In the genomic region with DNA sequence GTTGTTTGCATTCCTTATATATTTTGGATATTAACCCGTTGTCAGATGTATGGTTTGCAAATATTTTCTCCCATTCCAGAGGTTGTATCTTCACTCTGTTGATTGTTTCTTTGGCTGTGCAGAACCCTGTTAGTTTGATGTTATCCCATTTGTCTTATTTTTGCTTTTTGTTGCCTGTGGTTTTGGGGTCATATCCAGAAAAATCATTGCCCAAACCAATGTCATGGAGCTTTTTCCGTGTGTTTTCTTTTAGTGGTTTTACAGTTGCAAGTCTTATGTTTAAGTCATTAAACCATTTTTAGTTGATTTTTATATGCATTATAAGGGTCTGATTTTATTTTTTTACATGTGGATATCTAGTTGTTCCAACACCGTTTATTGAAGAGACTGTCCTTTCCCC, we compare ENCODE assay signal across 19 cellular contexts.
"Had no signal": no experiment of that assay in that cellular context is flagged by ENCODE, and none has a peak within 500 bp of the region (broad histone marks: within the 10 kb centered on the region; RNA-seq: fewer than 3 reads in every experiment).

No MANE protein-coding gene starts in this region.

- H3K27me3 ChIP-seq: gastroesophageal sphincter, heart left ventricle, left lung, suprapubic skin, transverse colon, uterus had no signal

- ATAC-seq: effector memory CD8-positive, alpha-beta T cell; gastroesophageal sphincter; heart left ventricle; left lung; stimulated activated naive CD8-positive, alpha-beta T cell treated with anti-CD3 and anti-CD28 coated beads, Interleukin-15, Interleukin-2, amounts not matched to agents 100 U/mL and 50 U/mL, for 24 hours had no signal

- H3K4me3 Mint-ChIP-seq: dendritic cell treated with granulocyte-macrophage colony-stimulating factor and Interleukin-4, amounts not matched to agents 40 ng/mL and 50 ng/mL, for 4 days; effector memory CD8-positive, alpha-beta T cell had no signal

- H3K36me3 ChIP-seq: uterus had no signal

- H3K27me3 Mint-ChIP-seq: dendritic cell treated with granulocyte-macrophage colony-stimulating factor and Interleukin-4, amounts not matched to agents 40 ng/mL and 50 ng/mL, for 4 days; effector memory CD8-positive, alpha-beta T cell; progenitor cell of endocrine pancreas had no signal

- H3K27ac ChIP-seq: gastroesophageal sphincter, heart left ventricle, left lung, suprapubic skin, transverse colon, uterus, WERI-Rb-1 had no signal

- H3K27ac Mint-ChIP-seq: dendritic cell treated with granulocyte-macrophage colony-stimulating factor and Interleukin-4, amounts not matched to agents 40 ng/mL and 50 ng/mL, for 4 days; progenitor cell of endocrine pancreas had no signal

- H3K4me1 ChIP-seq: gastroesophageal sphincter, heart left ventricle, left lung, suprapubic skin, transverse colon, uterus had no signal

- DNase-seq: activated CD4-positive, alpha-beta T cell treated with anti-CD3 and anti-CD28 coated beads, Interleukin-2, amount 50 U/mL, for 48 hours; activated naive CD4-positive, alpha-beta T cell; anterior cingulate cortex; effector memory CD8-positive, alpha-beta T cell; heart left ventricle; left lung; mammary epithelial cell; occipital lobe; stimulated activated CD4-positive, alpha-beta T cell treated with anti-CD3 and anti-CD28 coated beads, Interleukin-12 subunit alpha, Interleukin-12 subunit beta, amount 100 ng/mL, for 4 hours; stimulated activated CD4-positive, alpha-beta T cell treated with anti-CD3 and anti-CD28 coated beads, Interleukin-1b, Interleukin-23, amount 100 ng/mL, for 48 hours; stimulated activated CD8-positive, alpha-beta memory T cell treated with anti-CD3 and anti-CD28 coated beads, Interleukin-4, amount 100 ng/mL, for 48 hours; stimulated activated naive CD8-positive, alpha-beta T cell treated with anti-CD3 and anti-CD28 coated beads, Interleukin-15, Interleukin-2, amounts not matched to agents 100 U/mL and 50 U/mL, for 24 hours; transverse colon; uterus; WERI-Rb-1 had no signal

- H3K9me3 ChIP-seq: gastroesophageal sphincter, left lung, transverse colon, uterus had no signal

- H3K9me3 Mint-ChIP-seq: effector memory CD8-positive, alpha-beta T cell had no signal

- H3K4me3 ChIP-seq: gastroesophageal sphincter, heart left ventricle, left lung, suprapubic skin, transverse colon, uterus had no signal
